Comparison of ENCODE assay signal across 1 cellular context in the genomic region with DNA sequence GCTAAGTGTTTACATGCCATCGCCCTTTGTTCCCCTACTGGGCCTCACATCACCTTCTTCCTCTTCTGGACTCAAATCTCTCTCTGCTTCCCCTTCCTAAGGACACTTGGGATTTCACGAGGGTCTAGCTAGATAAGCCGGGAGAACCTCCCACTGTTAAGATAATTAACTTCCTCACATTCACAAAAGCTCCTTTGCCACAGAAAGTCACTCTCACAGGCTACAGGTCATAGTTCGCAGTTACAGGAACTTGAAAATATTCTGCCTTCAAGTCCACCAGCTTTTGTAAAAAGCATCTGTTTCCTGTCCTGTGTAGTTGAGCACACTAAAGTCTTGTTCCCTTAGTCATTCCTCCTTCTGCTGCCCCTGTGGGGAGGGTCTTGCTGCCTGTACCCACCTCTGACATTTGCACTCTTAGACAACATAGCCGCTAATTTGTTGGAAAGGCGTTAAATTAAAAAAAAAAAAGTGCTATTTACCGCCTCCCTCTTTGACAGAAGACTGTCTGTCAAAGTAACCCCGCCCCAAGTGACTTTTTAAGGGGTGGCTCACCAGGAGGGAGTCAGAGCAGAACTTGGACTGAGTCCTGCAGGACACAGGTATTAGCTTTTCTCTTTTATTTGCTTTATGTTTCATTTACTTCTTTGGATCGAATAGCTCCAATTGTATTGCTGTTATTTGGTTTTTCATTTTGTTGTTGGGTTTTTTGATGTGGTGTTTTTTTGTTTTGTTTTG.
TF ChIP-seq lines count a peak whose summit lies in the region.

No MANE protein-coding gene starts in this region.

TF ChIP-seq in GM12878, 131 proteins besides CTCF, POLR2A, EP300 and RAD21 (continued from another document and continues in another):
- TF ChIP-seq, protein P1, sequence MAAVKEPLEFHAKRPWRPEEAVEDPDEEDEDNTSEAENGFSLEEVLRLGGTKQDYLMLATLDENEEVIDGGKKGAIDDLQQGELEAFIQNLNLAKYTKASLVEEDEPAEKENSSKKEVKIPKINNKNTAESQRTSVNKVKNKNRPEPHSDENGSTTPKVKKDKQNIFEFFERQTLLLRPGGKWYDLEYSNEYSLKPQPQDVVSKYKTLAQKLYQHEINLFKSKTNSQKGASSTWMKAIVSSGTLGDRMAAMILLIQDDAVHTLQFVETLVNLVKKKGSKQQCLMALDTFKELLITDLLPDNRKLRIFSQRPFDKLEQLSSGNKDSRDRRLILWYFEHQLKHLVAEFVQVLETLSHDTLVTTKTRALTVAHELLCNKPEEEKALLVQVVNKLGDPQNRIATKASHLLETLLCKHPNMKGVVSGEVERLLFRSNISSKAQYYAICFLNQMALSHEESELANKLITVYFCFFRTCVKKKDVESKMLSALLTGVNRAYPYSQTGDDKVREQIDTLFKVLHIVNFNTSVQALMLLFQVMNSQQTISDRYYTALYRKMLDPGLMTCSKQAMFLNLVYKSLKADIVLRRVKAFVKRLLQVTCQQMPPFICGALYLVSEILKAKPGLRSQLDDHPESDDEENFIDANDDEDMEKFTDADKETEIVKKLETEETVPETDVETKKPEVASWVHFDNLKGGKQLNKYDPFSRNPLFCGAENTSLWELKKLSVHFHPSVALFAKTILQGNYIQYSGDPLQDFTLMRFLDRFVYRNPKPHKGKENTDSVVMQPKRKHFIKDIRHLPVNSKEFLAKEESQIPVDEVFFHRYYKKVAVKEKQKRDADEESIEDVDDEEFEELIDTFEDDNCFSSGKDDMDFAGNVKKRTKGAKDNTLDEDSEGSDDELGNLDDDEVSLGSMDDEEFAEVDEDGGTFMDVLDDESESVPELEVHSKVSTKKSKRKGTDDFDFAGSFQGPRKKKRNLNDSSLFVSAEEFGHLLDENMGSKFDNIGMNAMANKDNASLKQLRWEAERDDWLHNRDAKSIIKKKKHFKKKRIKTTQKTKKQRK (IDR thresholded peaks at IDR 0.05; ENCODE audit: low read depth, low read length): no peak
- TF ChIP-seq BHLHE40 (IDR thresholded peaks at IDR 0.05; ENCODE audit: borderline replicate concordance in 1 of 2, low read depth in 2 of 2, low read length in 1 of 2) (no peak), IKZF2 (IDR thresholded peaks at IDR 0.05) (no peak; a peak in 1 of 4 replicates), CBX3 (IDR thresholded peaks at IDR 0.05; ENCODE audit: borderline replicate concordance, low read depth) (no peak), MXI1 (IDR thresholded peaks at IDR 0.05; ENCODE audit: low read depth, low read length) (0 out of 2 replicates have a peak, but pooled peaks have one; percentile 14), CBX5 (IDR thresholded peaks at IDR 0.05; ENCODE audit: low read depth) (no peak), ESRRA (IDR thresholded peaks at IDR 0.05; ENCODE audit: low read length) (no peak), HDAC2 (IDR thresholded peaks at IDR 0.05) (no peak), STAT1 (conservative IDR thresholded peaks at IDR 0.05) (no peak), TARDBP (IDR thresholded peaks at IDR 0.05; ENCODE audit: borderline replicate concordance) (no peak), WRNIP1 (IDR thresholded peaks at IDR 0.05; ENCODE audit: borderline replicate concordance, low read depth, low read length) (0 out of 2 replicates have a peak, but pooled peaks have one; percentile 47), HDAC6 (IDR thresholded peaks at IDR 0.05; ENCODE audit: unreplicated experiment) (peak; percentile 86), POLR2AphosphoS2 (IDR thresholded peaks at IDR 0.05; ENCODE audit: low read depth, low read length) (peak; percentile 98), JUND (IDR thresholded peaks at IDR 0.05; ENCODE audit: low read depth, low read length) (no peak), RAD51 (IDR thresholded peaks at IDR 0.05) (no peak), KDM1A (IDR thresholded peaks at IDR 0.05; ENCODE audit: borderline replicate concordance) (no peak), SREBF1 (IDR thresholded peaks at IDR 0.05; ENCODE audit: low read length) (no peak), SIX5 (IDR thresholded peaks at IDR 0.05; ENCODE audit: low read depth, low read length, severe bottlenecking) (no peak), TCF12 (IDR thresholded peaks at IDR 0.05; ENCODE audit: low read depth, low read length) (no peak), MEF2B (IDR thresholded peaks at IDR 0.05; ENCODE audit: partially characterized antibody, poor library complexity, severe bottlenecking) (peak; percentile 17), PAX8 (IDR thresholded peaks at IDR 0.05) (no peak; the same call in 1 of the 2 replicates), CHD2 (IDR thresholded peaks at IDR 0.05; ENCODE audit: borderline replicate concordance, low read depth, low read length) (no peak), RUNX3 (IDR thresholded peaks at IDR 0.05; ENCODE audit: low read length) (0 out of 2 replicates have a peak, but pooled peaks have one; percentile 29), RELA (IDR thresholded peaks at IDR 0.05; ENCODE audit: borderline replicate concordance, partially characterized antibody) (no peak), SP1 (IDR thresholded peaks at IDR 0.05; ENCODE audit: low read depth, low read length) (no peak), RBBP5 (conservative IDR thresholded peaks at IDR 0.05) (no peak), SRF (IDR thresholded peaks at IDR 0.05; ENCODE audit: low read depth in 2 of 2, low read length in 2 of 2) (no peak), YBX1 (IDR thresholded peaks at IDR 0.05) (no peak), EZH2 (IDR thresholded peaks at IDR 0.05; ENCODE audit: borderline replicate concordance, control insufficient read depth, low read depth, low read length) (no peak), SMAD1 (IDR thresholded peaks at IDR 0.05; ENCODE audit: low read depth, partially characterized antibody) (peak; percentile 84), BACH1 (IDR thresholded peaks at IDR 0.05; ENCODE audit: borderline replicate concordance) (0 out of 2 replicates have a peak, but pooled peaks have one; percentile 22), MYB (IDR thresholded peaks at IDR 0.05; ENCODE audit: borderline replicate concordance, low read depth, low read length) (no peak), TCF7 (IDR thresholded peaks at IDR 0.05; ENCODE audit: borderline replicate concordance) (no peak), MEF2A (IDR thresholded peaks at IDR 0.05; ENCODE audit: insufficient read depth, low read depth, low read length) (0 out of 2 replicates have a peak, but pooled peaks have one; percentile 45)
- TF ChIP-seq, protein P2, sequence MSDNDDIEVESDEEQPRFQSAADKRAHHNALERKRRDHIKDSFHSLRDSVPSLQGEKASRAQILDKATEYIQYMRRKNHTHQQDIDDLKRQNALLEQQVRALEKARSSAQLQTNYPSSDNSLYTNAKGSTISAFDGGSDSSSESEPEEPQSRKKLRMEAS (IDR thresholded peaks at IDR 0.05; ENCODE audit: low read depth, low read length): no peak
- TF ChIP-seq, protein P3, sequence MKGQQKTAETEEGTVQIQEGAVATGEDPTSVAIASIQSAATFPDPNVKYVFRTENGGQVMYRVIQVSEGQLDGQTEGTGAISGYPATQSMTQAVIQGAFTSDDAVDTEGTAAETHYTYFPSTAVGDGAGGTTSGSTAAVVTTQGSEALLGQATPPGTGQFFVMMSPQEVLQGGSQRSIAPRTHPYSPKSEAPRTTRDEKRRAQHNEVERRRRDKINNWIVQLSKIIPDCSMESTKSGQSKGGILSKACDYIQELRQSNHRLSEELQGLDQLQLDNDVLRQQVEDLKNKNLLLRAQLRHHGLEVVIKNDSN (IDR thresholded peaks at IDR 0.05; ENCODE audit: borderline replicate concordance, extremely low read length, insufficient read depth, low read depth, low read length): no peak
- TF ChIP-seq, protein P4, sequence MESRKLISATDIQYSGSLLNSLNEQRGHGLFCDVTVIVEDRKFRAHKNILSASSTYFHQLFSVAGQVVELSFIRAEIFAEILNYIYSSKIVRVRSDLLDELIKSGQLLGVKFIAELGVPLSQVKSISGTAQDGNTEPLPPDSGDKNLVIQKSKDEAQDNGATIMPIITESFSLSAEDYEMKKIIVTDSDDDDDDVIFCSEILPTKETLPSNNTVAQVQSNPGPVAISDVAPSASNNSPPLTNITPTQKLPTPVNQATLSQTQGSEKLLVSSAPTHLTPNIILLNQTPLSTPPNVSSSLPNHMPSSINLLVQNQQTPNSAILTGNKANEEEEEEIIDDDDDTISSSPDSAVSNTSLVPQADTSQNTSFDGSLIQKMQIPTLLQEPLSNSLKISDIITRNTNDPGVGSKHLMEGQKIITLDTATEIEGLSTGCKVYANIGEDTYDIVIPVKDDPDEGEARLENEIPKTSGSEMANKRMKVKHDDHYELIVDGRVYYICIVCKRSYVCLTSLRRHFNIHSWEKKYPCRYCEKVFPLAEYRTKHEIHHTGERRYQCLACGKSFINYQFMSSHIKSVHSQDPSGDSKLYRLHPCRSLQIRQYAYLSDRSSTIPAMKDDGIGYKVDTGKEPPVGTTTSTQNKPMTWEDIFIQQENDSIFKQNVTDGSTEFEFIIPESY (IDR thresholded peaks at IDR 0.05): no peak
- TF ChIP-seq, protein P5, sequence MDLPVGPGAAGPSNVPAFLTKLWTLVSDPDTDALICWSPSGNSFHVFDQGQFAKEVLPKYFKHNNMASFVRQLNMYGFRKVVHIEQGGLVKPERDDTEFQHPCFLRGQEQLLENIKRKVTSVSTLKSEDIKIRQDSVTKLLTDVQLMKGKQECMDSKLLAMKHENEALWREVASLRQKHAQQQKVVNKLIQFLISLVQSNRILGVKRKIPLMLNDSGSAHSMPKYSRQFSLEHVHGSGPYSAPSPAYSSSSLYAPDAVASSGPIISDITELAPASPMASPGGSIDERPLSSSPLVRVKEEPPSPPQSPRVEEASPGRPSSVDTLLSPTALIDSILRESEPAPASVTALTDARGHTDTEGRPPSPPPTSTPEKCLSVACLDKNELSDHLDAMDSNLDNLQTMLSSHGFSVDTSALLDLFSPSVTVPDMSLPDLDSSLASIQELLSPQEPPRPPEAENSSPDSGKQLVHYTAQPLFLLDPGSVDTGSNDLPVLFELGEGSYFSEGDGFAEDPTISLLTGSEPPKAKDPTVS (IDR thresholded peaks at IDR 0.05; ENCODE audit: low read depth, low read length): no peak
- TF ChIP-seq, protein P6, sequence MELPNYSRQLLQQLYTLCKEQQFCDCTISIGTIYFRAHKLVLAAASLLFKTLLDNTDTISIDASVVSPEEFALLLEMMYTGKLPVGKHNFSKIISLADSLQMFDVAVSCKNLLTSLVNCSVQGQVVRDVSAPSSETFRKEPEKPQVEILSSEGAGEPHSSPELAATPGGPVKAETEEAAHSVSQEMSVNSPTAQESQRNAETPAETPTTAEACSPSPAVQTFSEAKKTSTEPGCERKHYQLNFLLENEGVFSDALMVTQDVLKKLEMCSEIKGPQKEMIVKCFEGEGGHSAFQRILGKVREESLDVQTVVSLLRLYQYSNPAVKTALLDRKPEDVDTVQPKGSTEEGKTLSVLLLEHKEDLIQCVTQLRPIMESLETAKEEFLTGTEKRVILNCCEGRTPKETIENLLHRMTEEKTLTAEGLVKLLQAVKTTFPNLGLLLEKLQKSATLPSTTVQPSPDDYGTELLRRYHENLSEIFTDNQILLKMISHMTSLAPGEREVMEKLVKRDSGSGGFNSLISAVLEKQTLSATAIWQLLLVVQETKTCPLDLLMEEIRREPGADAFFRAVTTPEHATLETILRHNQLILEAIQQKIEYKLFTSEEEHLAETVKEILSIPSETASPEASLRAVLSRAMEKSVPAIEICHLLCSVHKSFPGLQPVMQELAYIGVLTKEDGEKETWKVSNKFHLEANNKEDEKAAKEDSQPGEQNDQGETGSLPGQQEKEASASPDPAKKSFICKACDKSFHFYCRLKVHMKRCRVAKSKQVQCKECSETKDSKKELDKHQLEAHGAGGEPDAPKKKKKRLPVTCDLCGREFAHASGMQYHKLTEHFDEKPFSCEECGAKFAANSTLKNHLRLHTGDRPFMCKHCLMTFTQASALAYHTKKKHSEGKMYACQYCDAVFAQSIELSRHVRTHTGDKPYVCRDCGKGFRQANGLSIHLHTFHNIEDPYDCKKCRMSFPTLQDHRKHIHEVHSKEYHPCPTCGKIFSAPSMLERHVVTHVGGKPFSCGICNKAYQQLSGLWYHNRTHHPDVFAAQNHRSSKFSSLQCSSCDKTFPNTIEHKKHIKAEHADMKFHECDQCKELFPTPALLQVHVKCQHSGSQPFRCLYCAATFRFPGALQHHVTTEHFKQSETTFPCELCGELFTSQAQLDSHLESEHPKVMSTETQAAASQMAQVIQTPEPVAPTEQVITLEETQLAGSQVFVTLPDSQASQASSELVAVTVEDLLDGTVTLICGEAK (IDR thresholded peaks at IDR 0.05; ENCODE audit: borderline replicate concordance): peak; percentile 22; the same call in 1 of the 2 replicates
- TF ChIP-seq, protein P7, sequence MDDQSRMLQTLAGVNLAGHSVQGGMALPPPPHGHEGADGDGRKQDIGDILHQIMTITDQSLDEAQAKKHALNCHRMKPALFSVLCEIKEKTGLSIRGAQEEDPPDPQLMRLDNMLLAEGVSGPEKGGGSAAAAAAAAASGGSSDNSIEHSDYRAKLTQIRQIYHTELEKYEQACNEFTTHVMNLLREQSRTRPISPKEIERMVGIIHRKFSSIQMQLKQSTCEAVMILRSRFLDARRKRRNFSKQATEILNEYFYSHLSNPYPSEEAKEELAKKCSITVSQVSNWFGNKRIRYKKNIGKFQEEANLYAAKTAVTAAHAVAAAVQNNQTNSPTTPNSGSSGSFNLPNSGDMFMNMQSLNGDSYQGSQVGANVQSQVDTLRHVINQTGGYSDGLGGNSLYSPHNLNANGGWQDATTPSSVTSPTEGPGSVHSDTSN (IDR thresholded peaks at IDR 0.05; ENCODE audit: insufficient replicate concordance, low read depth, low read length): peak; percentile 92
- TF ChIP-seq, protein P8, sequence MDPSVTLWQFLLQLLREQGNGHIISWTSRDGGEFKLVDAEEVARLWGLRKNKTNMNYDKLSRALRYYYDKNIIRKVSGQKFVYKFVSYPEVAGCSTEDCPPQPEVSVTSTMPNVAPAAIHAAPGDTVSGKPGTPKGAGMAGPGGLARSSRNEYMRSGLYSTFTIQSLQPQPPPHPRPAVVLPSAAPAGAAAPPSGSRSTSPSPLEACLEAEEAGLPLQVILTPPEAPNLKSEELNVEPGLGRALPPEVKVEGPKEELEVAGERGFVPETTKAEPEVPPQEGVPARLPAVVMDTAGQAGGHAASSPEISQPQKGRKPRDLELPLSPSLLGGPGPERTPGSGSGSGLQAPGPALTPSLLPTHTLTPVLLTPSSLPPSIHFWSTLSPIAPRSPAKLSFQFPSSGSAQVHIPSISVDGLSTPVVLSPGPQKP (IDR thresholded peaks at IDR 0.05; ENCODE audit: low read depth, low read length): no peak
- TF ChIP-seq, protein P9, sequence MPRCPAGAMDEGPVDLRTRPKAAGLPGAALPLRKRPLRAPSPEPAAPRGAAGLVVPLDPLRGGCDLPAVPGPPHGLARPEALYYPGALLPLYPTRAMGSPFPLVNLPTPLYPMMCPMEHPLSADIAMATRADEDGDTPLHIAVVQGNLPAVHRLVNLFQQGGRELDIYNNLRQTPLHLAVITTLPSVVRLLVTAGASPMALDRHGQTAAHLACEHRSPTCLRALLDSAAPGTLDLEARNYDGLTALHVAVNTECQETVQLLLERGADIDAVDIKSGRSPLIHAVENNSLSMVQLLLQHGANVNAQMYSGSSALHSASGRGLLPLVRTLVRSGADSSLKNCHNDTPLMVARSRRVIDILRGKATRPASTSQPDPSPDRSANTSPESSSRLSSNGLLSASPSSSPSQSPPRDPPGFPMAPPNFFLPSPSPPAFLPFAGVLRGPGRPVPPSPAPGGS (IDR thresholded peaks at IDR 0.05; ENCODE audit: borderline replicate concordance, insufficient read depth, low read depth, low read length, poor library complexity, severe bottlenecking): no peak
